In the genomic region with DNA sequence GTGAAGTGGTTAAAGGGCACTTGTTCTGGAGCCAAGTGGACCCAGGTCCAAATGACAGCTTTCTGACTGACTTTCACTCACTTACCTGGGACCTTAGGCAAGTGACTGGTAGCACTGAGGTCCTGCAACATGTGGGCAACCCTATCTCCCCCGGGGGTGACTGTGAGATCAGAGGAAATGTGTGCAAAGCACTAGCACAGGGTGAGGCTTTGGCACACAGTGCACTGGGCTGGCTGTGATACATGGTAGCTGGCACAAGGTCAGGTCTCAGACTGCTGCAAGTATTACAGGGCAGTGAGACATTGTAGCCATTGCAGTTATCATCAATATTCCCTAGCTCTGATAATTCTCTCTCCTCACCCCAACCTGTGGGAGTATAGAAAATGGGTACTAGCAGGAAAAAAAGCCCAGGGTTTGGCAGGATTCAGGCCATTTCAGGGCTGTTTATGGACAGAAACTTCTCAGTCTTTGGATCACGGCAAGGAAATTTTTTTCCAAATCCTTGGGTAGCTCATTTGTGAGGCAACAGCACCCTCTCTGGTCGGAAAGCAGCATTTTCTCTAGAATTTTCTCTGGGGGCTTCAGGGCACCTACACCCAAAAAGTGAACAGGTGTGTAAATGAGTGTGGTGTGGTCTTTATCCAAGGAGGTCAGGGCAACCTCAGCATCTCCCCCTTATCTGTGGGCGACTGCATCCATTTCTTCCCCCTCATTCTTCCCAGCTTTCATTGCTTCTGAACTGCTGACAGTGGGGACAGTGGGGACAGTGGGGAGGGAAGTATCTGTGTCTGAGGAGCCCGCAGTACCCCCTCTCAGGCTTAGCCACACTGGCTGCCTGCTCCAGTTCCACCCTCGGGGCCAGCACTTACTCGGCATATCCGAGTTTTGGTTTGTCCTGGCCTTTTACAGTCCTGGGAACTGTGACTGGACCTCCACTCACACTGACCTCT, we compare ENCODE assay signal across 8 cellular contexts.
DNase-seq lines count a peak whose midpoint lies in the region; ATAC-seq and TF ChIP-seq lines count a peak whose summit lies in the region.

No MANE protein-coding gene starts in this region.

- TF ChIP-seq CTCF in GM23338 (conservative IDR thresholded peaks at IDR 0.05; ENCODE audit: low read depth in 2 of 2) (peak; percentile 68 to 69), heart right ventricle (IDR thresholded peaks at IDR 0.05) (peak; percentile 11 to 66 (median 55))

- no peaks in the 10 kb centered on the region for H3F3A ChIP-seq in GM23338 (replicated peaks; ENCODE audit: low read depth)

- H3K4me3 ChIP-seq in GM23338, result no peak overlapping the region
- no peak overlapping the region for H3K4me3 ChIP-seq in heart right ventricle
- H3K4me3 ChIP-seq in skeletal muscle cell (ENCODE audit: low read depth, low read length), result no peak overlapping the region

- H3K27me3 Mint-ChIP-seq in GM23338 (ENCODE audit: insufficient read depth, low read depth, poor library complexity), result peaks cover 10% of the 10 kb centered on the region

- H3K27ac ChIP-seq in GM23338 (ENCODE audit: low read depth), result no peak overlapping the region
- H3K27ac ChIP-seq in heart right ventricle, result no peak overlapping the region

- ATAC-seq in GM23338, result peak; percentile 59
- peak in 7 of 8 donors; percentile 39 to 86 (median 54) for ATAC-seq in heart right ventricle
- no peak for ATAC-seq in HG02642 (IDR thresholded peaks at IDR 0.05; ENCODE audit: poor library complexity, unreplicated experiment)
- ATAC-seq in HG02970 (IDR thresholded peaks at IDR 0.05; ENCODE audit: low FRiP score, unreplicated experiment), result no peak

- no peaks in the 10 kb centered on the region for H3K79me2 ChIP-seq in GM23338 (replicated peaks; ENCODE audit: insufficient read depth)

- H3K9me3 Mint-ChIP-seq in GM23338, result no peaks in the 10 kb centered on the region

- H4K20me1 ChIP-seq in GM23338 (replicated peaks; ENCODE audit: insufficient read depth), result no peaks in the 10 kb centered on the region

- no peaks in the 10 kb centered on the region for H3K27me3 ChIP-seq in GM23338 (ENCODE audit: insufficient read depth)
- peaks cover 0 to 43% (median 15%) of the 10 kb centered on the region in 7 donors for H3K27me3 ChIP-seq in heart right ventricle

- H3K9me2 ChIP-seq in GM23338 (ENCODE audit: insufficient read depth), result no peaks in the 10 kb centered on the region; the same call in 1 of the 2 replicates

- H3K4me3 Mint-ChIP-seq in GM23338, result no peak overlapping the region

- DNase-seq in AG08395 (ENCODE audit: low spot score) (peak; percentile 46), GM23338 (ENCODE audit: low spot score) (peak; percentile 68), SW480 (ENCODE audit: low spot score) (peak; percentile 50), heart right ventricle (peak in 1 of 2 donors; percentile 28), skeletal muscle cell (ENCODE audit: low read depth) (peak; percentile 0), T-helper 2 cell (no peak)

- H3K4me1 ChIP-seq in GM23338 (ENCODE audit: insufficient read depth) (peaks cover 5% of the 10 kb centered on the region; the same call in 1 of the 2 replicates), heart right ventricle (peaks cover 0 to 16% (median 4%) of the 10 kb centered on the region in 9 donors)

- H3K36me3 ChIP-seq in GM23338 (ENCODE audit: insufficient read depth) (no peaks in the 10 kb centered on the region), heart right ventricle (no peaks in the 10 kb centered on the region)

- H3K27ac Mint-ChIP-seq in GM23338, result no peak overlapping the region

- H3K4me1 Mint-ChIP-seq in GM23338, result peaks cover 18% of the 10 kb centered on the region

- no peaks in the 10 kb centered on the region for H3K36me3 Mint-ChIP-seq in GM23338 (ENCODE audit: low read depth)

- WGBS in heart right ventricle, 2 donors, result 28 to 31% methylated on average over 8 of the region's 8 CpGs

- peak overlapping the region; percentile 35; the same call in 1 of the 2 replicates for H2AFZ ChIP-seq in GM23338

- H3K9me3 ChIP-seq in heart right ventricle, result peaks cover 0 to 10% (median 0%) of the 10 kb centered on the region in 11 donors

- intact Hi-C loops in heart right ventricle (cut with DNase I), result loop anchor here in 4 of 10 donors (2.0 to 10.0 kb wide), 5 partner anchors 361 to 973 kb away; no protein-coding TSS in a partner anchor

- H3K4me2 ChIP-seq in GM23338, result no peak overlapping the region

TF ChIP-seq in GM23338, 12 proteins besides CTCF, POLR2A, EP300 and RAD21 (continues in another document):
- TF ChIP-seq, protein P1, sequence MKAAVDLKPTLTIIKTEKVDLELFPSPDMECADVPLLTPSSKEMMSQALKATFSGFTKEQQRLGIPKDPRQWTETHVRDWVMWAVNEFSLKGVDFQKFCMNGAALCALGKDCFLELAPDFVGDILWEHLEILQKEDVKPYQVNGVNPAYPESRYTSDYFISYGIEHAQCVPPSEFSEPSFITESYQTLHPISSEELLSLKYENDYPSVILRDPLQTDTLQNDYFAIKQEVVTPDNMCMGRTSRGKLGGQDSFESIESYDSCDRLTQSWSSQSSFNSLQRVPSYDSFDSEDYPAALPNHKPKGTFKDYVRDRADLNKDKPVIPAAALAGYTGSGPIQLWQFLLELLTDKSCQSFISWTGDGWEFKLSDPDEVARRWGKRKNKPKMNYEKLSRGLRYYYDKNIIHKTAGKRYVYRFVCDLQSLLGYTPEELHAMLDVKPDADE (IDR thresholded peaks at IDR 0.05), result no peak
- TF ChIP-seq NANOG (IDR thresholded peaks at IDR 0.05; ENCODE audit: borderline replicate concordance) (no peak), CREB1 (CRISPR knock-in tag; IDR thresholded peaks at IDR 0.05; ENCODE audit: low read depth) (no peak), STAT1 (IDR thresholded peaks at IDR 0.05; ENCODE audit: unreplicated experiment) (no peak), EZH2 (IDR thresholded peaks at IDR 0.05; ENCODE audit: low read depth, unreplicated experiment) (no peak), POLR2AphosphoS5 (IDR thresholded peaks at IDR 0.05; ENCODE audit: low read depth) (no peak), ZNF114 (CRISPR knock-in tag; IDR thresholded peaks at IDR 0.05) (no peak), EZH2phosphoT487 (IDR thresholded peaks at IDR 0.05; ENCODE audit: unreplicated experiment) (no peak), JUNB (IDR thresholded peaks at IDR 0.05; ENCODE audit: unreplicated experiment) (no peak), ZNF331 (CRISPR knock-in tag; IDR thresholded peaks at IDR 0.05; ENCODE audit: low read depth) (no peak)
- TF ChIP-seq, protein P2, sequence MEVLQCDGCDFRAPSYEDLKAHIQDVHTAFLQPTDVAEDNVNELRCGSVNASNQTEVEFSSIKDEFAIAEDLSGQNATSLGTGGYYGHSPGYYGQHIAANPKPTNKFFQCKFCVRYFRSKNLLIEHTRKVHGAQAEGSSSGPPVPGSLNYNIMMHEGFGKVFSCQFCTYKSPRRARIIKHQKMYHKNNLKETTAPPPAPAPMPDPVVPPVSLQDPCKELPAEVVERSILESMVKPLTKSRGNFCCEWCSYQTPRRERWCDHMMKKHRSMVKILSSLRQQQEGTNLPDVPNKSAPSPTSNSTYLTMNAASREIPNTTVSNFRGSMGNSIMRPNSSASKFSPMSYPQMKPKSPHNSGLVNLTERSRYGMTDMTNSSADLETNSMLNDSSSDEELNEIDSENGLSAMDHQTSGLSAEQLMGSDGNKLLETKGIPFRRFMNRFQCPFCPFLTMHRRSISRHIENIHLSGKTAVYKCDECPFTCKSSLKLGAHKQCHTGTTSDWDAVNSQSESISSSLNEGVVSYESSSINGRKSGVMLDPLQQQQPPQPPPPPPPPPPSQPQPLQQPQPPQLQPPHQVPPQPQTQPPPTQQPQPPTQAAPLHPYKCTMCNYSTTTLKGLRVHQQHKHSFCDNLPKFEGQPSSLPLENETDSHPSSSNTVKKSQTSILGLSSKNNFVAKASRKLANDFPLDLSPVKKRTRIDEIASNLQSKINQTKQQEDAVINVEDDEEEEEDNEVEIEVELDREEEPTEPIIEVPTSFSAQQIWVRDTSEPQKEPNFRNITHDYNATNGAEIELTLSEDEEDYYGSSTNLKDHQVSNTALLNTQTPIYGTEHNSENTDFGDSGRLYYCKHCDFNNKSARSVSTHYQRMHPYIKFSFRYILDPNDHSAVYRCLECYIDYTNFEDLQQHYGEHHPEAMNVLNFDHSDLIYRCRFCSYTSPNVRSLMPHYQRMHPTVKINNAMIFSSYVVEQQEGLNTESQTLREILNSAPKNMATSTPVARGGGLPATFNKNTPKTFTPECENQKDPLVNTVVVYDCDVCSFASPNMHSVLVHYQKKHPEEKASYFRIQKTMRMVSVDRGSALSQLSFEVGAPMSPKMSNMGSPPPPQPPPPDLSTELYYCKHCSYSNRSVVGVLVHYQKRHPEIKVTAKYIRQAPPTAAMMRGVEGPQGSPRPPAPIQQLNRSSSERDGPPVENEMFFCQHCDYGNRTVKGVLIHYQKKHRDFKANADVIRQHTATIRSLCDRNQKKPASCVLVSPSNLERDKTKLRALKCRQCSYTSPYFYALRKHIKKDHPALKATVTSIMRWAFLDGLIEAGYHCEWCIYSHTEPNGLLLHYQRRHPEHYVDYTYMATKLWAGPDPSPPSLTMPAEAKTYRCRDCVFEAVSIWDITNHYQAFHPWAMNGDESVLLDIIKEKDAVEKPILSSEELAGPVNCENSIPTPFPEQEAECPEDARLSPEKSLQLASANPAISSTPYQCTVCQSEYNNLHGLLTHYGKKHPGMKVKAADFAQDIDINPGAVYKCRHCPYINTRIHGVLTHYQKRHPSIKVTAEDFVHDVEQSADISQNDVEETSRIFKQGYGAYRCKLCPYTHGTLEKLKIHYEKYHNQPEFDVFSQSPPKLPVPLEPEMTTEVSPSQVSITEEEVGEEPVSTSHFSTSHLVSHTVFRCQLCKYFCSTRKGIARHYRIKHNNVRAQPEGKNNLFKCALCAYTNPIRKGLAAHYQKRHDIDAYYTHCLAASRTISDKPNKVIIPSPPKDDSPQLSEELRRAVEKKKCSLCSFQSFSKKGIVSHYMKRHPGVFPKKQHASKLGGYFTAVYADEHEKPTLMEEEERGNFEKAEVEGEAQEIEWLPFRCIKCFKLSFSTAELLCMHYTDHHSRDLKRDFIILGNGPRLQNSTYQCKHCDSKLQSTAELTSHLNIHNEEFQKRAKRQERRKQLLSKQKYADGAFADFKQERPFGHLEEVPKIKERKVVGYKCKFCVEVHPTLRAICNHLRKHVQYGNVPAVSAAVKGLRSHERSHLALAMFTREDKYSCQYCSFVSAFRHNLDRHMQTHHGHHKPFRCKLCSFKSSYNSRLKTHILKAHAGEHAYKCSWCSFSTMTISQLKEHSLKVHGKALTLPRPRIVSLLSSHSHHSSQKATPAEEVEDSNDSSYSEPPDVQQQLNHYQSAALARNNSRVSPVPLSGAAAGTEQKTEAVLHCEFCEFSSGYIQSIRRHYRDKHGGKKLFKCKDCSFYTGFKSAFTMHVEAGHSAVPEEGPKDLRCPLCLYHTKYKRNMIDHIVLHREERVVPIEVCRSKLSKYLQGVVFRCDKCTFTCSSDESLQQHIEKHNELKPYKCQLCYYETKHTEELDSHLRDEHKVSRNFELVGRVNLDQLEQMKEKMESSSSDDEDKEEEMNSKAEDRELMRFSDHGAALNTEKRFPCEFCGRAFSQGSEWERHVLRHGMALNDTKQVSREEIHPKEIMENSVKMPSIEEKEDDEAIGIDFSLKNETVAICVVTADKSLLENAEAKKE (CRISPR knock-in tag; IDR thresholded peaks at IDR 0.05), result no peak

Comparison
In these comparisons a context has a peak if more than half of its experiments do, and no peak if none do; other contexts are left out.
1. DNase-seq: peak in AG08395 (single experiment), GM23338 (single experiment), SW480 (single experiment) and skeletal muscle cell (single experiment); none in T-helper 2 cell (0 of 5).
2. ATAC-seq: peak in GM23338 (single experiment) and heart right ventricle (7 of 8); none in HG02642 (single experiment) and HG02970 (single experiment).